Comparison of ENCODE assay signal across 11 cellular contexts in genomic region chr9:85523202-85523601, GRCh38.
DNase-seq lines count a peak whose midpoint lies in the region; ATAC-seq, FAIRE-seq and TF ChIP-seq lines count a peak whose summit lies in the region.
"Had no signal": no experiment of that assay in that cellular context is flagged by ENCODE, and none has a peak within 500 bp of the region (broad histone marks: within the 10 kb centered on the region; RNA-seq: fewer than 3 reads in every experiment).

No MANE protein-coding gene starts in this region.

- H3K4me3 ChIP-seq in adipocyte (ENCODE audit: low read length) (peak overlapping the region; percentile 80), keratinocyte (ENCODE audit: control insufficient read depth in 2 of 3, extremely low read depth in 1 of 3, insufficient read depth in 2 of 3, low read depth in 1 of 3, low read length in 3 of 3) (peak overlapping the region in 2 of 3 experiments; percentile 61)

- H3K79me2 ChIP-seq in keratinocyte (ENCODE audit: control insufficient read depth, insufficient read depth, low read length): no peaks in the 10 kb centered on the region

- H3K4me1 ChIP-seq in adipocyte (ENCODE audit: control insufficient read depth, insufficient read depth, low read length) (peaks cover 7% of the 10 kb centered on the region), keratinocyte (ENCODE audit: control insufficient read depth, extremely low read depth, insufficient read depth, low read length) (peaks cover 8% of the 10 kb centered on the region), foreskin keratinocyte (no peaks in the 10 kb centered on the region)

- H3K4me2 ChIP-seq in keratinocyte (ENCODE audit: control insufficient read depth, extremely low read depth, insufficient read depth, low read depth, low read length): peak overlapping the region; percentile 86

- CTCF ChIA-PET in activated naive CD4-positive, alpha-beta T cell treated with anti-CD3 and anti-CD28 coated beads for 36 hours (lab: Charles Lee): interaction anchor here (0.8 to 0.9 kb wide), 2 partner anchors 15 to 33 kb away, joined by 3 read pairs; no protein-coding TSS in a partner anchor

- no peak overlapping the region for H2AFZ ChIP-seq in keratinocyte (ENCODE audit: control insufficient read depth, low read length)

- peaks cover 3% of the 10 kb centered on the region for H3K4me1 Mint-ChIP-seq in activated naive CD4-positive, alpha-beta T cell treated with anti-CD3 and anti-CD28 coated beads for 36 hours (ENCODE audit: low read depth)
- peaks cover 8 to 13% of the 10 kb centered on the region in 2 donors for H3K4me1 Mint-ChIP-seq in stimulated activated naive B cell treated with anti-CD40 and anti-IgM and Interleukin-4, amounts not matched to agents 10 μg/mL and 1 μg/mL and 100 μg/mL, for 72 hours

- H4K20me1 ChIP-seq in keratinocyte (ENCODE audit: control insufficient read depth, extremely low read depth, insufficient read depth, low read length): no peaks in the 10 kb centered on the region

- H3K36me3 Mint-ChIP-seq in activated naive CD4-positive, alpha-beta T cell treated with anti-CD3 and anti-CD28 coated beads for 36 hours (ENCODE audit: low read depth): no peaks in the 10 kb centered on the region
- peaks cover 0 to 2% of the 10 kb centered on the region in 2 donors for H3K36me3 Mint-ChIP-seq in stimulated activated naive B cell treated with anti-CD40 and anti-IgM and Interleukin-4, amounts not matched to agents 10 μg/mL and 1 μg/mL and 100 μg/mL, for 72 hours

- H3K27ac ChIP-seq in keratinocyte (ENCODE audit: control insufficient read depth, insufficient read depth, low read length) (no peak overlapping the region), foreskin keratinocyte (no peak overlapping the region)

- no peak overlapping the region for H3K27ac Mint-ChIP-seq in activated naive CD4-positive, alpha-beta T cell treated with anti-CD3 and anti-CD28 coated beads for 36 hours
- H3K27ac Mint-ChIP-seq in stimulated activated naive B cell treated with anti-CD40 and anti-IgM and Interleukin-4, amounts not matched to agents 10 μg/mL and 1 μg/mL and 100 μg/mL, for 72 hours: no peak overlapping the region

- no peak for FAIRE-seq in keratinocyte (lab: Jason Lieb, UNC)

- peak overlapping the region; percentile 70 for H3K4me3 Mint-ChIP-seq in activated naive CD4-positive, alpha-beta T cell treated with anti-CD3 and anti-CD28 coated beads for 36 hours
- peak overlapping the region; percentile 64 to 84 for H3K4me3 Mint-ChIP-seq in stimulated activated naive B cell treated with anti-CD40 and anti-IgM and Interleukin-4, amounts not matched to agents 10 μg/mL and 1 μg/mL and 100 μg/mL, for 72 hours

- peaks cover 40% of the 10 kb centered on the region for H3K27me3 Mint-ChIP-seq in activated naive CD4-positive, alpha-beta T cell treated with anti-CD3 and anti-CD28 coated beads for 36 hours (ENCODE audit: low read depth)
- peaks cover 45 to 50% of the 10 kb centered on the region in 2 donors for H3K27me3 Mint-ChIP-seq in stimulated activated naive B cell treated with anti-CD40 and anti-IgM and Interleukin-4, amounts not matched to agents 10 μg/mL and 1 μg/mL and 100 μg/mL, for 72 hours

- dilution Hi-C loops in keratinocyte (cut with MboI; ENCODE audit: extremely low pct_ligation_motif_present, low sequenced_read_pairs): no loop called here

- intact Hi-C loops in activated naive CD4-positive, alpha-beta T cell treated with anti-CD3 and anti-CD28 coated beads for 36 hours (cut with micrococcal nuclease): no loop called here

- no peaks in the 10 kb centered on the region for H3K36me3 ChIP-seq in adipocyte (ENCODE audit: control insufficient read depth, insufficient read depth, low read length, severe bottlenecking)
- no peaks in the 10 kb centered on the region for H3K36me3 ChIP-seq in keratinocyte (ENCODE audit: control insufficient read depth in 2 of 2, extremely low read depth in 1 of 2, insufficient read depth in 2 of 2, low read length in 2 of 2)
- H3K36me3 ChIP-seq: tibial nerve had no signal

- no peak for DNase-seq in activated naive CD4-positive, alpha-beta T cell treated with anti-CD3 and anti-CD28 coated beads for 36 hours
- no peak for DNase-seq in activated naive CD4-positive, alpha-beta T cell treated with anti-CD3 and anti-CD28 coated beads, Interleukin-2, amount 50 U/mL, for 16 hours
- DNase-seq in adipocyte (ENCODE audit: low read depth): no peak
- DNase-seq in keratinocyte (ENCODE audit: low read depth, low spot score): no peak
- DNase-seq in stimulated activated naive B cell treated with anti-CD40 and anti-IgM and Interleukin-4, amounts not matched to agents 10 μg/mL and 1 μg/mL and 100 μg/mL, for 72 hours: no peak
- no peak for DNase-seq in foreskin keratinocyte
- DNase-seq in NAMALWA (ENCODE audit: low spot score): no peak
- DNase-seq: stimulated activated CD4-positive, alpha-beta T cell treated with anti-CD3 and anti-CD28 coated beads, Interleukin-4, amount 100 ng/mL, for 4 hours; T1000 had no signal

- no peaks in the 10 kb centered on the region for H3K9me1 ChIP-seq in keratinocyte (ENCODE audit: control insufficient read depth, extremely low read depth, insufficient read depth, low read length)

- H3K9ac ChIP-seq in adipocyte (ENCODE audit: low read length) (peak overlapping the region; percentile 49), keratinocyte (ENCODE audit: control insufficient read depth, extremely low read depth, insufficient read depth, low read length) (no peak overlapping the region)

- TF ChIP-seq CTCF in keratinocyte (optimal IDR thresholded peaks at IDR 0.05 in 1 of 3, IDR thresholded peaks at IDR 0.05 in 1 of 3, conservative IDR thresholded peaks at IDR 0.05 in 1 of 3; ENCODE audit: extremely low read depth in 1 of 3, insufficient read depth in 2 of 3, low read length in 3 of 3): no peak
- TF ChIP-seq CTCF in foreskin keratinocyte (conservative IDR thresholded peaks at IDR 0.05): no peak

- no peaks in the 10 kb centered on the region for H3K9me3 Mint-ChIP-seq in activated naive CD4-positive, alpha-beta T cell treated with anti-CD3 and anti-CD28 coated beads for 36 hours
- H3K9me3 Mint-ChIP-seq in stimulated activated naive B cell treated with anti-CD40 and anti-IgM and Interleukin-4, amounts not matched to agents 10 μg/mL and 1 μg/mL and 100 μg/mL, for 72 hours: peaks cover 0 to 2% of the 10 kb centered on the region in 2 donors

- ATAC-seq in stimulated activated naive B cell treated with anti-CD40 and anti-IgM and Interleukin-4, amounts not matched to agents 10 μg/mL and 1 μg/mL and 100 μg/mL, for 72 hours (replicated peaks): no peak
- no peak for ATAC-seq in GM18498 (IDR thresholded peaks at IDR 0.05; ENCODE audit: unreplicated experiment)
- ATAC-seq in foreskin keratinocyte: no peak

- H3K9me3 ChIP-seq in adipocyte (ENCODE audit: control insufficient read depth, low read length) (peaks cover 5% of the 10 kb centered on the region), keratinocyte (ENCODE audit: control insufficient read depth, low read depth, low read length) (no peaks in the 10 kb centered on the region)

- H3K27me3 ChIP-seq in adipocyte (replicated peaks; ENCODE audit: control insufficient read depth, insufficient read depth, low read length): peaks cover 35% of the 10 kb centered on the region
- H3K27me3 ChIP-seq in keratinocyte (ENCODE audit: control insufficient read depth, extremely low read depth, insufficient read depth, low read length): peaks cover 43% of the 10 kb centered on the region
- H3K27me3 ChIP-seq in foreskin keratinocyte: peaks cover 71% of the 10 kb centered on the region
- H3K27me3 ChIP-seq: tibial nerve had no signal
